Comparison of ENCODE assay signal across 14 cellular contexts in the genomic region with DNA sequence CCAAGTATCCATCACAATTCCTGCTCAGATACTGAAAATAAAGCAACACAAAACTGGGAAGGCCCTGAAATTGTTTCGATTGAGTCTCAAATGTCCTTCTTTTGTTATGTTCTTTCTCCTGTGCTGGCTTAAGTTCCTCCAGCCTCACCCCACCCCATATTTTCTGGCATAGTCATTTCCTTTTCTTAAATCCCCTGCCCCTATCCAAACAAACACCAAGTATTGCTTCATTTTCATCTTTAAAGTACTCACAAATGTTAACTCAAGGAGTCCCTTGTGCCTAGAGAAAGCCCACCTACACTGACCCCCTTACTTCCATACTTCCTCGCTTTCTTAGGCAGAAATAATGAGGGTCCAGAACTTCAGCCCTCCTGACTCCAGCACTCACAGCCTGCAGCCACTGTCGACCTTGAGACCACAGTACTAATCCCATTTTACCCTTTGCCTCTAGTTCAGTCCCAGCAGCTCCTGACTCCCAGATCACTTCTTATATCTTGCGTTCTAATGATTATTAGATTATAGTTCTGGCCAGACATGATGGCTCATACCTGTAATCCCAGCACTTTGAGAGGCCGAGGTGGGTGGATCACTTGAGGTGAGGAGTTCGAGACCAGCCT.
DNase-seq lines count a peak whose midpoint lies in the region; ATAC-seq, FAIRE-seq and TF ChIP-seq lines count a peak whose summit lies in the region.
"Had no signal": no experiment of that assay in that cellular context is flagged by ENCODE, and none has a peak within 500 bp of the region (broad histone marks: within the 10 kb centered on the region; RNA-seq: fewer than 3 reads in every experiment).

No MANE protein-coding gene starts in this region.

- H3K4me2 ChIP-seq in IMR-90 (ENCODE audit: low read depth, low read length), result peak overlapping the region; percentile 69; the same call in 1 of the 2 replicates

- H2BK15ac ChIP-seq in IMR-90 (ENCODE audit: low read depth, low read length), result peak overlapping the region; percentile 90; the same call in 2 of the 3 replicates

- H3K79me1 ChIP-seq in IMR-90 (ENCODE audit: low read depth in 1 of 2, low read length in 2 of 2), result no peaks in the 10 kb centered on the region

- peak overlapping the region; percentile 71 to 95 (median 90) for H3K27ac Mint-ChIP-seq in CD14-positive monocyte
- H3K27ac Mint-ChIP-seq: activated naive CD4-positive, alpha-beta T cell treated with anti-CD3 and anti-CD28 coated beads, Interleukin-2, amount 50 U/mL, for 72 hours had no signal

- dilution Hi-C loops in IMR-90 (cut with HindIII; ENCODE audit: low sequenced_read_pairs, unreplicated experiment), result no loop called here

- peak overlapping the region; percentile 100 for H2BK120ac ChIP-seq in IMR-90 (ENCODE audit: low read depth, low read length)

- TF ChIP-seq POLR2A in IMR-90 (IDR thresholded peaks at IDR 0.05; ENCODE audit: low read depth, low read length), result no peak

- no peak for TF ChIP-seq RAD21 in IMR-90 (IDR thresholded peaks at IDR 0.05; ENCODE audit: low read length)

- no peaks in the 10 kb centered on the region for H3K27me3 Mint-ChIP-seq in CD14-positive monocyte (ENCODE audit: low read depth in 3 of 3)

- peak overlapping the region; percentile 97 to 98 for H4K8ac ChIP-seq in IMR-90 (ENCODE audit: low read depth in 2 of 2, low read length in 2 of 2)

- WGBS in IMR-90 (ENCODE audit: extremely low coverage in 2 of 2, insufficient read length in 1 of 2), 2 experiments, result 0% methylated on average over 1 of the region's 6 CpGs; no CpG with 5 or more reads in 1 of the 2 experiments

- H3K9me3 Mint-ChIP-seq in CD14-positive monocyte, result peaks cover 2 to 14% (median 9%) of the 10 kb centered on the region in 7 donors
- H3K9me3 Mint-ChIP-seq: activated naive CD4-positive, alpha-beta T cell treated with anti-CD3 and anti-CD28 coated beads, Interleukin-2, amount 50 U/mL, for 72 hours had no signal

- H3K4me1 ChIP-seq in IMR-90 (ENCODE audit: control insufficient read depth, insufficient read depth, low read length), result peaks cover 7% of the 10 kb centered on the region
- H3K4me1 ChIP-seq in iPS-15b (ENCODE audit: control insufficient read depth, insufficient read depth, low read length), result peaks cover 8% of the 10 kb centered on the region
- no peaks in the 10 kb centered on the region; the same call in 1 of the 2 replicates for H3K4me1 ChIP-seq in SJCRH30
- H3K4me1 ChIP-seq: Caco-2, esophagus muscularis mucosa had no signal

- ATAC-seq in IMR-90 (ENCODE audit: low read depth), result peak; percentile 79
- no peak for ATAC-seq in HG02970 (IDR thresholded peaks at IDR 0.05; ENCODE audit: low FRiP score, unreplicated experiment)
- ATAC-seq: activated naive CD4-positive, alpha-beta T cell treated with anti-CD3 and anti-CD28 coated beads, Interleukin-2, amount 50 U/mL, for 72 hours; stimulated activated naive CD8-positive, alpha-beta T cell treated with anti-CD3 and anti-CD28 coated beads, Interleukin-15, Interleukin-2, amounts not matched to agents 100 U/mL and 50 U/mL, for 24 hours had no signal

- peak overlapping the region; percentile 75 for H2AFZ ChIP-seq in IMR-90 (replicated peaks; ENCODE audit: low read length, poor library complexity)

- in situ Hi-C loops in IMR-90 (cut with MboI; ENCODE audit: low sequenced_read_pairs), result no loop called here
- in situ Hi-C loops in astrocyte of the spinal cord (cut with HindIII; ENCODE audit: low sequenced_read_pairs), result no loop called here

- POLR2A ChIA-PET in IMR-90 (lab: Charles Lee; ENCODE audit: unreplicated experiment), result no interaction called here

- DNase-seq in CD14-positive monocyte (ENCODE audit: low spot score), result no peak
- DNase-seq in IMR-90, result peak; percentile 89
- peak; percentile 91 for DNase-seq in astrocyte of the spinal cord (ENCODE audit: low read depth, low spot score)
- DNase-seq in NCI-H526 (lab: John Stamatoyannopoulos, UW), result no peak
- DNase-seq in HTR-8/SVneo (ENCODE audit: insufficient read length, low spot score), result no peak
- no peak for DNase-seq in SJCRH30
- DNase-seq: activated CD4-positive, alpha-beta T cell treated with anti-CD3 and anti-CD28 coated beads, Interleukin-2, amount 50 U/mL, for 1 hour; Caco-2; NCI-H1436; stimulated activated naive CD8-positive, alpha-beta T cell treated with anti-CD3 and anti-CD28 coated beads, Interleukin-15, Interleukin-2, amounts not matched to agents 100 U/mL and 50 U/mL, for 24 hours had no signal

- CTCF ChIA-PET in IMR-90 (lab: Yijun Ruan, JAX), result interaction anchor here (0.7 kb wide), 1 partner anchor 17 kb away, joined by 3 read pairs; no protein-coding TSS in a partner anchor

- 0 out of 2 replicates have a peak, but pooled peaks cover 4% of the 10 kb centered on the region for H3K9me1 ChIP-seq in IMR-90 (ENCODE audit: insufficient read depth, low read length)

- peak overlapping the region; percentile 32 to 68 for H3K4me3 Mint-ChIP-seq in CD14-positive monocyte

- peak overlapping the region; percentile 100 for H2BK20ac ChIP-seq in IMR-90 (ENCODE audit: low read depth, low read length)

- H3K4me1 Mint-ChIP-seq in CD14-positive monocyte, result peaks cover 30% of the 10 kb centered on the region

- no TSS peak for BruUV-seq in IMR-90 (replicated peaks; lab: Mats Ljungman, UMichigan)

- TF ChIP-seq CTCF in CD14-positive monocyte (IDR thresholded peaks at IDR 0.05), result no peak
- no peak for TF ChIP-seq CTCF in IMR-90 (conservative IDR thresholded peaks at IDR 0.05; ENCODE audit: low read depth, low read length)
- no peak for TF ChIP-seq CTCF in astrocyte of the spinal cord (IDR thresholded peaks at IDR 0.05; ENCODE audit: low read depth, low read length)

- no peak overlapping the region for H3K9ac ChIP-seq in IMR-90 (ENCODE audit: low read depth, low read length)
- peak overlapping the region; percentile 26 for H3K9ac ChIP-seq in iPS-15b (ENCODE audit: low read depth, low read length)

- intact Hi-C loops in CD14-positive monocyte (cut with micrococcal nuclease), result no loop called here
- intact Hi-C loops in IMR-90 (cut with micrococcal nuclease), result no loop called here

- no peak overlapping the region for H3K4me3 ChIP-seq in IMR-90 (ENCODE audit: insufficient read depth, low read depth, low read length)
- no peak overlapping the region for H3K4me3 ChIP-seq in astrocyte of the spinal cord (ENCODE audit: low read depth, low read length)
- no peak overlapping the region for H3K4me3 ChIP-seq in iPS-15b (ENCODE audit: low read depth, low read length)
- H3K4me3 ChIP-seq in SJCRH30, result no peak overlapping the region
- H3K4me3 ChIP-seq: esophagus muscularis mucosa had no signal

- peaks cover 0 to 8% of the 10 kb centered on the region in 2 donors for H3K36me3 Mint-ChIP-seq in CD14-positive monocyte

- peak overlapping the region; percentile 99 for H3K4ac ChIP-seq in IMR-90 (ENCODE audit: low read depth, low read length)

- peak overlapping the region; percentile 97 for H3K23ac ChIP-seq in IMR-90 (ENCODE audit: low read depth, low read length)

- peak overlapping the region; percentile 77 for H3K56ac ChIP-seq in IMR-90 (ENCODE audit: extremely low read depth, insufficient read depth, low read length)

- peak overlapping the region; percentile 98 for H4K5ac ChIP-seq in IMR-90 (ENCODE audit: low read depth, low read length)

- H3K27ac ChIP-seq in IMR-90 (ENCODE audit: insufficient read depth, low read length) (peak overlapping the region; percentile 89), SJCRH30 (no peak overlapping the region)
- H3K27ac ChIP-seq: esophagus muscularis mucosa had no signal

- H2AK9ac ChIP-seq in IMR-90 (replicated peaks; ENCODE audit: low read depth, low read length, poor library complexity), result peak overlapping the region; percentile 95

- H3K9me3 ChIP-seq in IMR-90 (ENCODE audit: control insufficient read depth, insufficient read depth, low read length) (no peaks in the 10 kb centered on the region), iPS-15b (ENCODE audit: control insufficient read depth, insufficient read depth, low read length) (no peaks in the 10 kb centered on the region), SJCRH30 (replicated peaks) (no peaks in the 10 kb centered on the region)
- H3K9me3 ChIP-seq: esophagus muscularis mucosa had no signal

- no peak for FAIRE-seq in HTR-8/SVneo (lab: Jason Lieb, UNC)

- H3K36me3 ChIP-seq in IMR-90 (ENCODE audit: control insufficient read depth, insufficient read depth, low read length) (no peaks in the 10 kb centered on the region), iPS-15b (ENCODE audit: control insufficient read depth, insufficient read depth, low read length) (no peaks in the 10 kb centered on the region), SJCRH30 (no peaks in the 10 kb centered on the region)
- H3K36me3 ChIP-seq: esophagus muscularis mucosa had no signal

- H4K20me1 ChIP-seq in IMR-90 (ENCODE audit: insufficient read depth, low read length), result no peaks in the 10 kb centered on the region

- H4K91ac ChIP-seq in IMR-90 (ENCODE audit: insufficient read depth, low read depth, low read length), result peak overlapping the region; percentile 99

- H2BK5ac ChIP-seq in IMR-90 (ENCODE audit: low read depth, low read length, poor library complexity, severe bottlenecking), result peak overlapping the region; percentile 96

- peak overlapping the region; percentile 88 for H2AK5ac ChIP-seq in IMR-90 (ENCODE audit: low read depth, low read length)

- no peaks in the 10 kb centered on the region for H3K27me3 ChIP-seq in IMR-90 (ENCODE audit: control insufficient read depth, insufficient read depth, low read length)
- no peaks in the 10 kb centered on the region for H3K27me3 ChIP-seq in iPS-15b (ENCODE audit: control insufficient read depth, insufficient read depth, low read length)
- H3K27me3 ChIP-seq in SJCRH30, result no peaks in the 10 kb centered on the region
- H3K27me3 ChIP-seq: esophagus muscularis mucosa had no signal

- peak overlapping the region; percentile 96 for H3K14ac ChIP-seq in IMR-90 (replicated peaks; ENCODE audit: low read depth, low read length)

- peak overlapping the region; percentile 98 for H3K18ac ChIP-seq in IMR-90 (ENCODE audit: low read depth, low read length)

TF ChIP-seq in IMR-90, 13 proteins besides CTCF, POLR2A, EP300 and RAD21:
- peak; percentile 94 for TF ChIP-seq CEBPB (IDR thresholded peaks at IDR 0.05; ENCODE audit: low read depth, low read length)
- peak; percentile 27; the same call in 1 of the 2 replicates for TF ChIP-seq FOS (IDR thresholded peaks at IDR 0.05; ENCODE audit: low read depth, low read length)
- no peak for TF ChIP-seq MAZ (IDR thresholded peaks at IDR 0.05; ENCODE audit: borderline replicate concordance, low read depth, low read length)

Comparison
In these comparisons a context has a peak if more than half of its experiments do, and no peak if none do; other contexts are left out.
1. DNase-seq: peak in IMR-90 (single experiment) and astrocyte of the spinal cord (single experiment); none in CD14-positive monocyte (single experiment), NCI-H526 (0 of 2), HTR-8/SVneo (single experiment) and SJCRH30 (0 of 2).